8 cellular contexts compared by ENCODE assay signal in genomic region chr1:30782361-30783243, GRCh38. TPM values are rescaled to one million over a fixed set of nuclear protein-coding genes. Genes with fewer than 3 reads are reported as not detected.
DNase-seq lines count a peak whose midpoint lies in the region; ATAC-seq, FAIRE-seq and TF ChIP-seq lines count a peak whose summit lies in the region.

No MANE protein-coding gene starts in this region.

- H3K9me3 ChIP-seq in DND-41 (ENCODE audit: insufficient read depth, low read length, severe bottlenecking) (no peaks in the 10 kb centered on the region), H1 (ENCODE audit: insufficient read depth in 2 of 2, low read depth in 1 of 2, low read length in 1 of 2) (no peaks in the 10 kb centered on the region)

- peak overlapping the region; percentile 43; the same call in 1 of the 2 replicates for H3K4me2 ChIP-seq in DND-41 (ENCODE audit: insufficient read depth, low read length)
- H3K4me2 ChIP-seq in H1 (ENCODE audit: insufficient read depth in 1 of 2, low read depth in 2 of 2, low read length in 2 of 2) = peak overlapping the region in 1 of 2 experiments; percentile 56; a peak in 2 of 4 replicates

- H2BK20ac ChIP-seq in H1 (ENCODE audit: low read length) = no peak overlapping the region

- CTCF ChIA-PET in H1 (lab: Charles Lee; ENCODE audit: partially characterized antibody) = interaction anchor here (0.7 to 51.2 kb wide), 29 partner anchors 10 to 1357 kb away, joined by 3 to 1640 read pairs (median 5); partner anchors contain the start of genes LAPTM5, MATN1 and SDC3

- H2BK15ac ChIP-seq in H1 (ENCODE audit: low read length) = 0 out of 2 replicates have a peak overlapping the region, but pooled peaks have one; percentile 81

- H4K20me1 ChIP-seq in DND-41 (ENCODE audit: insufficient read depth, low read length) (0 out of 2 replicates have a peak, but pooled peaks cover 3% of the 10 kb centered on the region), H1 (replicated peaks in 1 of 2; ENCODE audit: control insufficient read depth in 1 of 2, insufficient read depth in 2 of 2, low read length in 2 of 2) (no peaks in the 10 kb centered on the region)

- H3K4ac ChIP-seq in H1 (replicated peaks; ENCODE audit: insufficient read length, low read depth, low read length) = no peak overlapping the region

- TF ChIP-seq EP300 in H1 (IDR thresholded peaks at IDR 0.05; ENCODE audit: borderline replicate concordance in 1 of 2, low read depth in 2 of 2, low read length in 2 of 2) = no peak

- DNase-seq in DND-41 (peak; percentile 70), NCI-H774 (lab: John Stamatoyannopoulos, UW) (peak; percentile 75), H1 (ENCODE audit: low read depth in 1 of 2, low spot score in 2 of 2) (peak in 1 of 2 experiments; percentile 91), midbrain (lab: John Stamatoyannopoulos, UW) (peak; percentile 79)
- DNase-seq in activated CD8-positive, alpha-beta memory T cell treated with anti-CD3 and anti-CD28 coated beads for 24 hours = peak; percentile 94
- DNase-seq in stimulated activated CD8-positive, alpha-beta memory T cell treated with anti-CD3 and anti-CD28 coated beads, Interleukin-4, amount 100 ng/mL, for 48 hours = peak; percentile 86

- H3K79me1 ChIP-seq in H1 (ENCODE audit: low read depth, low read length) = no peaks in the 10 kb centered on the region

- no peak overlapping the region for H2AK5ac ChIP-seq in H1 (ENCODE audit: low read depth, low read length)

- no peak overlapping the region for H4K8ac ChIP-seq in H1 (ENCODE audit: extremely low read depth, insufficient read depth, low read length)

- TF ChIP-seq POLR2A in H1 (IDR thresholded peaks at IDR 0.05; ENCODE audit: control extremely low read depth in 1 of 2, low read depth in 2 of 2, low read length in 2 of 2) = no peak

- H3K27ac ChIP-seq in DND-41 (ENCODE audit: low read length) (no peak overlapping the region), H1 (ENCODE audit: low read depth, low read length) (no peak overlapping the region)

- H3K79me2 ChIP-seq in DND-41 (ENCODE audit: insufficient read depth, low read length) (no peaks in the 10 kb centered on the region), H1 (ENCODE audit: control insufficient read depth in 1 of 2, insufficient read depth in 2 of 2, low read length in 2 of 2) (no peaks in the 10 kb centered on the region)

- H2BK120ac ChIP-seq in H1 (replicated peaks; ENCODE audit: low read depth, low read length) = no peak overlapping the region

- FAIRE-seq in H1 (lab: Jason Lieb, UNC) = no peak

- H3K36me3 ChIP-seq in DND-41 (ENCODE audit: insufficient read depth, low read length) (no peaks in the 10 kb centered on the region), H1 (ENCODE audit: control insufficient read depth in 2 of 4, insufficient read depth in 4 of 4, low read length in 3 of 4) (no peaks in the 10 kb centered on the region)

- H2BK5ac ChIP-seq in H1 (ENCODE audit: low read depth, low read length) = no peak overlapping the region

- no peak overlapping the region for H3K23ac ChIP-seq in H1 (ENCODE audit: insufficient read length)

- H4K5ac ChIP-seq in H1 (ENCODE audit: insufficient read length, low read depth, low read length) = no peak overlapping the region

- H2BK12ac ChIP-seq in H1 (ENCODE audit: low read depth, low read length) = peak overlapping the region; percentile 62; the same call in 1 of the 2 replicates

- H4K91ac ChIP-seq in H1 (replicated peaks; ENCODE audit: insufficient read length, low read length) = no peak overlapping the region

- H3K18ac ChIP-seq in H1 (ENCODE audit: extremely low read depth, low read length) = no peak overlapping the region; the same call in 1 of the 2 replicates

- POLR2A ChIA-PET in H1 (lab: Charles Lee; ENCODE audit: partially characterized antibody) = interaction anchor here (1.1 to 1.4 kb wide), 2 partner anchors 10 to 128 kb away, joined by 3 to 6 read pairs; no protein-coding TSS in a partner anchor

- H3K4me1 ChIP-seq in DND-41 (ENCODE audit: insufficient read depth, low read length) (peaks cover 13% of the 10 kb centered on the region), H1 (replicated peaks in 1 of 4; ENCODE audit: control insufficient read depth in 3 of 4, insufficient read depth in 4 of 4, low read length in 3 of 4) (peaks cover 0 to 4% (median 2%) of the 10 kb centered on the region in 4 experiments; a peak in 5 of 7 replicates)

- H2AFZ ChIP-seq in DND-41 (ENCODE audit: low read depth, low read length) (peak overlapping the region; percentile 73), H1 (ENCODE audit: low read length) (peak overlapping the region; percentile 95; the same call in 1 of the 2 replicates)

- peak; percentile 85 for TF ChIP-seq CTCF in DND-41 (IDR thresholded peaks at IDR 0.05; ENCODE audit: borderline replicate concordance, extremely low read depth, low read length, poor library complexity, severe bottlenecking)
- peak; percentile 84 to 98 (median 91) for TF ChIP-seq CTCF in H1 (IDR thresholded peaks at IDR 0.05; ENCODE audit: control extremely low read depth in 1 of 3, insufficient read depth in 1 of 3, low read depth in 1 of 3, low read length in 3 of 3)

- no peak overlapping the region for H3K56ac ChIP-seq in H1 (replicated peaks; ENCODE audit: insufficient read length, low read depth, low read length)

- peak; percentile 80 for ATAC-seq in DND-41 (ENCODE audit: insufficient read depth, low read depth)
- ATAC-seq in HG03108 (IDR thresholded peaks at IDR 0.05; ENCODE audit: unreplicated experiment) = peak; percentile 48
- ATAC-seq in GM18868 (IDR thresholded peaks at IDR 0.05; ENCODE audit: unreplicated experiment) = no peak

- peak; percentile 86 to 90 for TF ChIP-seq RAD21 in H1 (IDR thresholded peaks at IDR 0.05 in 1 of 2, conservative IDR thresholded peaks at IDR 0.05 in 1 of 2; ENCODE audit: low read depth in 2 of 2, low read length in 2 of 2)

- H3K27me3 ChIP-seq in DND-41 (ENCODE audit: insufficient read depth, low read length, poor library complexity) (no peaks in the 10 kb centered on the region), H1 (replicated peaks in 1 of 4; ENCODE audit: control insufficient read depth in 3 of 4, extremely low read depth in 1 of 4, insufficient read depth in 3 of 4, low read length in 3 of 4) (no peaks in the 10 kb centered on the region)

- H3K4me3 ChIP-seq in DND-41 (ENCODE audit: low read depth in 1 of 2, low read length in 2 of 2) (no peak overlapping the region), H1 (ENCODE audit: extremely low read depth in 1 of 4, insufficient read depth in 2 of 4, low read depth in 3 of 4, low read length in 4 of 4) (peak overlapping the region in 1 of 4 experiments; percentile 31; a peak in 1 of 8 replicates)

- WGBS in H1 (ENCODE audit: extremely low coverage in 1 of 2, insufficient coverage in 1 of 2, insufficient read length in 1 of 2, insufficient replicate concordance in 2 of 2, low coverage in 1 of 2, low lambda C conversion rate in 2 of 2, missing lambda C conversion rate in 1 of 2), 2 experiments = 33% methylated on average over 18 of the region's 24 CpGs; no CpG with 5 or more reads in 1 of the 2 experiments

- no peak overlapping the region for H3K14ac ChIP-seq in H1 (ENCODE audit: insufficient read length)

- H3K9ac ChIP-seq in DND-41 (ENCODE audit: low read depth, low read length) (peak overlapping the region; percentile 27), H1 (replicated peaks in 1 of 4; ENCODE audit: extremely low read depth in 1 of 4, low read depth in 3 of 4, low read length in 3 of 4) (peak overlapping the region in 1 of 4 experiments; percentile 29; a peak in 2 of 7 replicates)

- H3K23me2 ChIP-seq in H1 (ENCODE audit: low read depth, low read length) = no peaks in the 10 kb centered on the region

TF ChIP-seq in H1, 55 proteins besides CTCF, POLR2A, EP300 and RAD21 (continues in another document):
- TF ChIP-seq MAX (IDR thresholded peaks at IDR 0.05) = 0 out of 2 replicates have a peak, but pooled peaks have one; percentile 35
- TF ChIP-seq SP2 (IDR thresholded peaks at IDR 0.05; ENCODE audit: low read length) = no peak
- TF ChIP-seq RBBP5 (IDR thresholded peaks at IDR 0.05; ENCODE audit: borderline replicate concordance, low read depth, low read length) = no peak
- TF ChIP-seq ATF2 (IDR thresholded peaks at IDR 0.05; ENCODE audit: low read length) = no peak
- no peak for TF ChIP-seq CHD1 (IDR thresholded peaks at IDR 0.05; ENCODE audit: low read depth, low read length)
- no peak for TF ChIP-seq POU5F1 (IDR thresholded peaks at IDR 0.05; ENCODE audit: low read depth, low read length)

RNA-seq across cellular contexts. Expression of gene LAPTM5, which starts 25.0 kb away (rescaled TPM):
- total RNA-seq in H1 (2021; fragmentation: NEBNext Ultra II Directional; extraction: Animal tissue kit (Norgen Biotek cat#: 25700)) = 0.37 and 0.52 TPM in 2 replicates
- 0.77 and 1.4 TPM in 2 replicates for polyA plus RNA-seq in H1 (2011; rRNA removed)
- 0.83 TPM for polyA plus RNA-seq in H1 (2011; cell fraction: cytosol; rRNA removed)
- 0.46 TPM for polyA plus RNA-seq in H1 (2011; cell fraction: nucleus; rRNA removed)
- polyA plus RNA-seq in H1 (2012, experiment 1 of 2) = 0.39 to 0.60 TPM (median 0.52 TPM) in 3 of 4 replicates, not detected in the other
- polyA plus RNA-seq in H1 (2012, experiment 2 of 2) = 0.18 TPM
- polyA plus RNA-seq in H1 (2013, experiment 1 of 2) = 0.57 TPM
- polyA plus RNA-seq in H1 (2013, experiment 2 of 2) = 0.99 TPM
- polyA minus RNA-seq in H1 (2011; rRNA and poly(A)+ RNA removed) = 1.0 and 1.1 TPM in 2 replicates
- not detected for polyA minus RNA-seq in H1 (2011; cell fraction: cytosol; rRNA and poly(A)+ RNA removed)
- polyA minus RNA-seq in H1 (2011; cell fraction: nucleus; rRNA and poly(A)+ RNA removed) = 0.30 TPM

RNA-seq across cellular contexts. Expression of gene MATN1, which starts 59.2 kb away (rescaled TPM):
- 0.11 and 0.28 TPM in 2 replicates for total RNA-seq in H1 (2021; fragmentation: NEBNext Ultra II Directional; extraction: Animal tissue kit (Norgen Biotek cat#: 25700))
- 0.11 and 0.12 TPM in 2 replicates for polyA plus RNA-seq in H1 (2011; rRNA removed)
- polyA plus RNA-seq in H1 (2011; cell fraction: cytosol; rRNA removed) = 0.23 TPM
- 0.19 TPM for polyA plus RNA-seq in H1 (2011; cell fraction: nucleus; rRNA removed)
- 0.11 to 0.32 TPM (median 0.16 TPM) in 4 replicates for polyA plus RNA-seq in H1 (2012, experiment 1 of 2)
- polyA plus RNA-seq in H1 (2012, experiment 2 of 2) = not detected
- polyA plus RNA-seq in H1 (2013, experiment 1 of 2) = 0.08 TPM
- 0.11 TPM for polyA plus RNA-seq in H1 (2013, experiment 2 of 2)
- polyA minus RNA-seq in H1 (2011; rRNA and poly(A)+ RNA removed) = 0.13 and 0.24 TPM in 2 replicates
- not detected for polyA minus RNA-seq in H1 (2011; cell fraction: cytosol; rRNA and poly(A)+ RNA removed)
- not detected for polyA minus RNA-seq in H1 (2011; cell fraction: nucleus; rRNA and poly(A)+ RNA removed)
